ENCODE assay signal across 1 cellular context in the genomic region with DNA sequence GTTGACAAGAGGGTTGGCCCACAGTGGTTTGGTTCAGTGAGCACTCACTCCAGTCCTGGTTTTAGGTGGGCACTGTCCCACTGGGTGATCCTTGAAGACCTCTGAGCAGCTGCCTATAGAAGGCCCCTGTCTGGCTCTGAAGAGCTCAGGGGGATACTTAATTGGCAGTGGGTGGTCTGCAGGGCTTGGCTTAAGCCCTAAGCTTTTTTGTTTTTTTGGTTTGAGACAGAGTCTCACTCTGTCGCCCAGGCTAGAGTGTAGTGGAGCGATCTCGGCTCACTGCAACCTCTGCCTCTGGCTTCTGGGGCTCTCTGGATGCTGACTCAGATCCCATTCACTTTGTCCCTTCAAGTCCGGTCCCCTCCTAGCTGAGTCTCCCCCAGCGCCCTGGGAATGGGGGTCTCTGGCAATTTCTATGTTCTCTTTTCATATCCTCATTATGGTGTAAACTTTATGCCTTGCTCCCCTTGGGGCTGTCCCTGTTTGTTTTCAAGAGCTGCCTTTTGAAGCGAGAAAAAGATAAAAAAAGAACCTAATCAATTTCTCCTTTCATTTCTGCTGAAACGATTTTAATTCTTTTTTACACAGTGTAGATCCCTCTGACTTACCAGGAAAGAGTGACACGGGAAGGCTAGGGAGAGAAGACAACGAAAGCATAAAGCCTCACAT.
TF ChIP-seq lines count a peak whose summit lies in the region.

No MANE protein-coding gene starts in this region.

TF ChIP-seq in K562, 482 proteins besides CTCF, POLR2A, EP300 and RAD21:
- TF ChIP-seq MAFF (IDR thresholded peaks at IDR 0.05; ENCODE audit: low read length) (no peak), POLR2AphosphoS5 (IDR thresholded peaks at IDR 0.05; ENCODE audit: control insufficient read depth, insufficient read depth, low read depth, low read length) (no peak), MAFG (tag; conservative IDR thresholded peaks at IDR 0.05) (no peak), THRB (CRISPR knock-in tag; conservative IDR thresholded peaks at IDR 0.05) (no peak), ARID1B (IDR thresholded peaks at IDR 0.05) (no peak), NUFIP1 (IDR thresholded peaks at IDR 0.05; ENCODE audit: partially characterized antibody) (no peak), SMAD4 (CRISPR knock-in tag; conservative IDR thresholded peaks at IDR 0.05) (0 out of 2 replicates have a peak, but pooled peaks have one; percentile 44), ERF (CRISPR knock-in tag; IDR thresholded peaks at IDR 0.05) (no peak), CEBPG (CRISPR knock-in tag; IDR thresholded peaks at IDR 0.05) (no peak), CEBPG (tag; conservative IDR thresholded peaks at IDR 0.05 in 1 of 2, IDR thresholded peaks at IDR 0.05 in 1 of 2) (no peak), ESRRB (CRISPR knock-in tag; IDR thresholded peaks at IDR 0.05; ENCODE audit: borderline replicate concordance) (no peak), ZNF76 (CRISPR knock-in tag; IDR thresholded peaks at IDR 0.05; ENCODE audit: borderline replicate concordance) (no peak), ZNF589 (CRISPR knock-in tag; IDR thresholded peaks at IDR 0.05; ENCODE audit: low read depth) (no peak), PHF21A (IDR thresholded peaks at IDR 0.05; ENCODE audit: borderline replicate concordance, low read depth) (no peak), ZNF41 (CRISPR knock-in tag; conservative IDR thresholded peaks at IDR 0.05) (no peak), THRAP3 (IDR thresholded peaks at IDR 0.05; ENCODE audit: borderline replicate concordance) (no peak), ZNF77 (CRISPR knock-in tag; IDR thresholded peaks at IDR 0.05) (no peak), TRIM24 (IDR thresholded peaks at IDR 0.05) (no peak), KHSRP (IDR thresholded peaks at IDR 0.05) (no peak), MEF2A (IDR thresholded peaks at IDR 0.05; ENCODE audit: control insufficient read depth, low read depth, low read length) (no peak), TFAM (CRISPR knock-in tag; conservative IDR thresholded peaks at IDR 0.05) (no peak), TEAD1 (CRISPR knock-in tag; IDR thresholded peaks at IDR 0.05) (no peak), ZNF232 (CRISPR knock-in tag; IDR thresholded peaks at IDR 0.05) (no peak), RFX5 (IDR thresholded peaks at IDR 0.05; ENCODE audit: low read depth, low read length) (no peak), CBX1 (IDR thresholded peaks at IDR 0.05; ENCODE audit: low read depth) (no peak), RBFOX2 (IDR thresholded peaks at IDR 0.05; ENCODE audit: low read depth, low read length) (peak; percentile 0; the same call in 1 of the 2 replicates), BMI1 (IDR thresholded peaks at IDR 0.05; ENCODE audit: low read length) (no peak), SOX6 (IDR thresholded peaks at IDR 0.05) (no peak), BCL6 (CRISPR knock-in tag; IDR thresholded peaks at IDR 0.05) (no peak), ZNF282 (CRISPR knock-in tag; IDR thresholded peaks at IDR 0.05) (no peak), ZKSCAN8 (CRISPR knock-in tag; IDR thresholded peaks at IDR 0.05) (no peak; the same call in 1 of the 2 replicates), SMARCB1 (IDR thresholded peaks at IDR 0.05; ENCODE audit: insufficient read length, low read depth) (no peak), GTF2E2 (tag; IDR thresholded peaks at IDR 0.05) (peak; percentile 75), KAT7 (CRISPR knock-in tag; IDR thresholded peaks at IDR 0.05; ENCODE audit: borderline replicate concordance) (no peak), CHD4 (IDR thresholded peaks at IDR 0.05; ENCODE audit: insufficient read depth, insufficient replicate concordance, low read depth, low read length, poor library complexity, severe bottlenecking) (no peak), ZNF311 (CRISPR knock-in tag; IDR thresholded peaks at IDR 0.05) (0 out of 2 replicates have a peak, but pooled peaks have one; percentile 0), SMAD3 (CRISPR knock-in tag; conservative IDR thresholded peaks at IDR 0.05) (peak; percentile 19; the same call in 1 of the 2 replicates), GTF2A2 (tag; IDR thresholded peaks at IDR 0.05) (peak; percentile 28; the same call in 1 of the 2 replicates), NR2C2 (CRISPR knock-in tag; IDR thresholded peaks at IDR 0.05) (no peak), NR2C2 (tag; IDR thresholded peaks at IDR 0.05) (no peak), GABPB2 (CRISPR knock-in tag; conservative IDR thresholded peaks at IDR 0.05) (no peak)
- TF ChIP-seq, protein P1, sequence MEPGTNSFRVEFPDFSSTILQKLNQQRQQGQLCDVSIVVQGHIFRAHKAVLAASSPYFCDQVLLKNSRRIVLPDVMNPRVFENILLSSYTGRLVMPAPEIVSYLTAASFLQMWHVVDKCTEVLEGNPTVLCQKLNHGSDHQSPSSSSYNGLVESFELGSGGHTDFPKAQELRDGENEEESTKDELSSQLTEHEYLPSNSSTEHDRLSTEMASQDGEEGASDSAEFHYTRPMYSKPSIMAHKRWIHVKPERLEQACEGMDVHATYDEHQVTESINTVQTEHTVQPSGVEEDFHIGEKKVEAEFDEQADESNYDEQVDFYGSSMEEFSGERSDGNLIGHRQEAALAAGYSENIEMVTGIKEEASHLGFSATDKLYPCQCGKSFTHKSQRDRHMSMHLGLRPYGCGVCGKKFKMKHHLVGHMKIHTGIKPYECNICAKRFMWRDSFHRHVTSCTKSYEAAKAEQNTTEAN (CRISPR knock-in tag; IDR thresholded peaks at IDR 0.05) = no peak
- TF ChIP-seq, protein P2, sequence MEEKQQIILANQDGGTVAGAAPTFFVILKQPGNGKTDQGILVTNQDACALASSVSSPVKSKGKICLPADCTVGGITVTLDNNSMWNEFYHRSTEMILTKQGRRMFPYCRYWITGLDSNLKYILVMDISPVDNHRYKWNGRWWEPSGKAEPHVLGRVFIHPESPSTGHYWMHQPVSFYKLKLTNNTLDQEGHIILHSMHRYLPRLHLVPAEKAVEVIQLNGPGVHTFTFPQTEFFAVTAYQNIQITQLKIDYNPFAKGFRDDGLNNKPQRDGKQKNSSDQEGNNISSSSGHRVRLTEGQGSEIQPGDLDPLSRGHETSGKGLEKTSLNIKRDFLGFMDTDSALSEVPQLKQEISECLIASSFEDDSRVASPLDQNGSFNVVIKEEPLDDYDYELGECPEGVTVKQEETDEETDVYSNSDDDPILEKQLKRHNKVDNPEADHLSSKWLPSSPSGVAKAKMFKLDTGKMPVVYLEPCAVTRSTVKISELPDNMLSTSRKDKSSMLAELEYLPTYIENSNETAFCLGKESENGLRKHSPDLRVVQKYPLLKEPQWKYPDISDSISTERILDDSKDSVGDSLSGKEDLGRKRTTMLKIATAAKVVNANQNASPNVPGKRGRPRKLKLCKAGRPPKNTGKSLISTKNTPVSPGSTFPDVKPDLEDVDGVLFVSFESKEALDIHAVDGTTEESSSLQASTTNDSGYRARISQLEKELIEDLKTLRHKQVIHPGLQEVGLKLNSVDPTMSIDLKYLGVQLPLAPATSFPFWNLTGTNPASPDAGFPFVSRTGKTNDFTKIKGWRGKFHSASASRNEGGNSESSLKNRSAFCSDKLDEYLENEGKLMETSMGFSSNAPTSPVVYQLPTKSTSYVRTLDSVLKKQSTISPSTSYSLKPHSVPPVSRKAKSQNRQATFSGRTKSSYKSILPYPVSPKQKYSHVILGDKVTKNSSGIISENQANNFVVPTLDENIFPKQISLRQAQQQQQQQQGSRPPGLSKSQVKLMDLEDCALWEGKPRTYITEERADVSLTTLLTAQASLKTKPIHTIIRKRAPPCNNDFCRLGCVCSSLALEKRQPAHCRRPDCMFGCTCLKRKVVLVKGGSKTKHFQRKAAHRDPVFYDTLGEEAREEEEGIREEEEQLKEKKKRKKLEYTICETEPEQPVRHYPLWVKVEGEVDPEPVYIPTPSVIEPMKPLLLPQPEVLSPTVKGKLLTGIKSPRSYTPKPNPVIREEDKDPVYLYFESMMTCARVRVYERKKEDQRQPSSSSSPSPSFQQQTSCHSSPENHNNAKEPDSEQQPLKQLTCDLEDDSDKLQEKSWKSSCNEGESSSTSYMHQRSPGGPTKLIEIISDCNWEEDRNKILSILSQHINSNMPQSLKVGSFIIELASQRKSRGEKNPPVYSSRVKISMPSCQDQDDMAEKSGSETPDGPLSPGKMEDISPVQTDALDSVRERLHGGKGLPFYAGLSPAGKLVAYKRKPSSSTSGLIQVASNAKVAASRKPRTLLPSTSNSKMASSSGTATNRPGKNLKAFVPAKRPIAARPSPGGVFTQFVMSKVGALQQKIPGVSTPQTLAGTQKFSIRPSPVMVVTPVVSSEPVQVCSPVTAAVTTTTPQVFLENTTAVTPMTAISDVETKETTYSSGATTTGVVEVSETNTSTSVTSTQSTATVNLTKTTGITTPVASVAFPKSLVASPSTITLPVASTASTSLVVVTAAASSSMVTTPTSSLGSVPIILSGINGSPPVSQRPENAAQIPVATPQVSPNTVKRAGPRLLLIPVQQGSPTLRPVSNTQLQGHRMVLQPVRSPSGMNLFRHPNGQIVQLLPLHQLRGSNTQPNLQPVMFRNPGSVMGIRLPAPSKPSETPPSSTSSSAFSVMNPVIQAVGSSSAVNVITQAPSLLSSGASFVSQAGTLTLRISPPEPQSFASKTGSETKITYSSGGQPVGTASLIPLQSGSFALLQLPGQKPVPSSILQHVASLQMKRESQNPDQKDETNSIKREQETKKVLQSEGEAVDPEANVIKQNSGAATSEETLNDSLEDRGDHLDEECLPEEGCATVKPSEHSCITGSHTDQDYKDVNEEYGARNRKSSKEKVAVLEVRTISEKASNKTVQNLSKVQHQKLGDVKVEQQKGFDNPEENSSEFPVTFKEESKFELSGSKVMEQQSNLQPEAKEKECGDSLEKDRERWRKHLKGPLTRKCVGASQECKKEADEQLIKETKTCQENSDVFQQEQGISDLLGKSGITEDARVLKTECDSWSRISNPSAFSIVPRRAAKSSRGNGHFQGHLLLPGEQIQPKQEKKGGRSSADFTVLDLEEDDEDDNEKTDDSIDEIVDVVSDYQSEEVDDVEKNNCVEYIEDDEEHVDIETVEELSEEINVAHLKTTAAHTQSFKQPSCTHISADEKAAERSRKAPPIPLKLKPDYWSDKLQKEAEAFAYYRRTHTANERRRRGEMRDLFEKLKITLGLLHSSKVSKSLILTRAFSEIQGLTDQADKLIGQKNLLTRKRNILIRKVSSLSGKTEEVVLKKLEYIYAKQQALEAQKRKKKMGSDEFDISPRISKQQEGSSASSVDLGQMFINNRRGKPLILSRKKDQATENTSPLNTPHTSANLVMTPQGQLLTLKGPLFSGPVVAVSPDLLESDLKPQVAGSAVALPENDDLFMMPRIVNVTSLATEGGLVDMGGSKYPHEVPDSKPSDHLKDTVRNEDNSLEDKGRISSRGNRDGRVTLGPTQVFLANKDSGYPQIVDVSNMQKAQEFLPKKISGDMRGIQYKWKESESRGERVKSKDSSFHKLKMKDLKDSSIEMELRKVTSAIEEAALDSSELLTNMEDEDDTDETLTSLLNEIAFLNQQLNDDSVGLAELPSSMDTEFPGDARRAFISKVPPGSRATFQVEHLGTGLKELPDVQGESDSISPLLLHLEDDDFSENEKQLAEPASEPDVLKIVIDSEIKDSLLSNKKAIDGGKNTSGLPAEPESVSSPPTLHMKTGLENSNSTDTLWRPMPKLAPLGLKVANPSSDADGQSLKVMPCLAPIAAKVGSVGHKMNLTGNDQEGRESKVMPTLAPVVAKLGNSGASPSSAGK (IDR thresholded peaks at IDR 0.05) = no peak
